Comparison of ENCODE assay signal across 29 cellular contexts in genomic region chr2:203853722-203854121, GRCh38. TPM values are rescaled to one million over a fixed set of nuclear protein-coding genes. Genes with fewer than 3 reads are reported as not detected.
DNase-seq lines count a peak whose midpoint lies in the region; ATAC-seq and TF ChIP-seq lines count a peak whose summit lies in the region.
"Had no signal": no experiment of that assay in that cellular context is flagged by ENCODE, and none has a peak within 500 bp of the region (broad histone marks: within the 10 kb centered on the region; RNA-seq: fewer than 3 reads in every experiment).

No MANE protein-coding gene starts in this region.

- TF ChIP-seq CTCF in GM23338 (conservative IDR thresholded peaks at IDR 0.05; ENCODE audit: low read depth in 2 of 2), result no peak

- H4K20me1 ChIP-seq in GM23338 (replicated peaks; ENCODE audit: insufficient read depth), result no peaks in the 10 kb centered on the region; the same call in 1 of the 2 replicates

- H2AFZ ChIP-seq in GM23338, result peak overlapping the region; percentile 77

- 0 out of 2 replicates have a peak, but pooled peaks cover 6% of the 10 kb centered on the region for H3K9me2 ChIP-seq in GM23338 (ENCODE audit: insufficient read depth)

- H3K27ac ChIP-seq in GM23338 (ENCODE audit: low read depth), result no peak overlapping the region
- H3K27ac ChIP-seq: gastroesophageal sphincter, pancreas, Peyer's patch, right atrium auricular region had no signal

- H3K36me3 ChIP-seq in GM23338 (ENCODE audit: insufficient read depth), result no peaks in the 10 kb centered on the region
- H3K36me3 ChIP-seq: gastroesophageal sphincter, pancreas, Peyer's patch, right atrium auricular region had no signal

- no peaks in the 10 kb centered on the region for H3K27me3 Mint-ChIP-seq in activated naive CD4-positive, alpha-beta T cell treated with anti-CD3 and anti-CD28 coated beads for 36 hours (ENCODE audit: low read depth)
- H3K27me3 Mint-ChIP-seq in GM23338 (ENCODE audit: insufficient read depth, low read depth, poor library complexity), result no peaks in the 10 kb centered on the region
- H3K27me3 Mint-ChIP-seq in activated T-helper 1 cell treated with anti-CD3 and anti-CD28 coated beads, Interleukin-12 subunit alpha, Interleukin-12 subunit beta, Interleukin-2, Interleukin-4 antibody, amounts not matched to agents 30 ng/mL and 10 ng/mL and 1 ng/mL, durations not matched to agents 14 hours and 24 hours and 36 hours (ENCODE audit: insufficient read depth), result no peaks in the 10 kb centered on the region

- no peaks in the 10 kb centered on the region for H3K4me1 ChIP-seq in GM23338 (ENCODE audit: insufficient read depth)
- H3K4me1 ChIP-seq: gastroesophageal sphincter, pancreas, Peyer's patch, right atrium auricular region had no signal

- DNase-seq in activated naive CD4-positive, alpha-beta T cell treated with anti-CD3 and anti-CD28 coated beads for 36 hours, result no peak
- no peak for DNase-seq in activated naive CD4-positive, alpha-beta T cell treated with Interleukin-2 at 50 U/mL for 16 hours
- DNase-seq in GM23338 (ENCODE audit: low spot score) (no peak), UCSD-AML1 (lab: John Stamatoyannopoulos, UW; ENCODE audit: unreplicated experiment) (no peak)
- no peak for DNase-seq in activated T-helper 1 cell treated with anti-CD3 and anti-CD28 coated beads, Interleukin-12 subunit alpha, Interleukin-12 subunit beta, Interleukin-2, Interleukin-4 antibody, amounts not matched to agents 30 ng/mL and 10 ng/mL and 1 ng/mL, durations not matched to agents 14 hours and 24 hours and 36 hours (ENCODE audit: low spot score)
- no peak for DNase-seq in stimulated activated effector memory CD8-positive, alpha-beta T cell treated with anti-CD3 and anti-CD28 coated beads, Interleukin-12 subunit alpha, Interleukin-12 subunit beta, amount 100 ng/mL, for 72 hours (ENCODE audit: low spot score in 2 of 2)
- DNase-seq: C1 segment of cervical spinal cord; central memory CD4-positive, alpha-beta T cell; dermis blood vessel endothelial cell; hippocampal formation; left cardiac atrium; mammary epithelial cell; NCI-H2029; NCI-H2227 treated with DMSO at 0.1 percent for 48 hours; NCI-H69; pancreas; Peyer's patch; SIG-M5; stimulated activated CD4-positive, alpha-beta T cell treated with anti-CD3 and anti-CD28 coated beads, Interleukin-2, amount 100 ng/mL, for 24 hours; substantia nigra; SW 1271 had no signal

- H3K27me3 ChIP-seq in GM23338 (ENCODE audit: insufficient read depth), result no peaks in the 10 kb centered on the region
- H3K27me3 ChIP-seq: gastroesophageal sphincter, pancreas, Peyer's patch, right atrium auricular region had no signal

- H3K4me3 Mint-ChIP-seq in activated naive CD4-positive, alpha-beta T cell treated with anti-CD3 and anti-CD28 coated beads for 36 hours, result peak overlapping the region; percentile 41
- no peak overlapping the region for H3K4me3 Mint-ChIP-seq in GM23338
- peak overlapping the region; percentile 67 for H3K4me3 Mint-ChIP-seq in activated T-helper 1 cell treated with anti-CD3 and anti-CD28 coated beads, Interleukin-12 subunit alpha, Interleukin-12 subunit beta, Interleukin-2, Interleukin-4 antibody, amounts not matched to agents 30 ng/mL and 10 ng/mL and 1 ng/mL, durations not matched to agents 14 hours and 24 hours and 36 hours
- peak overlapping the region; percentile 65 for H3K4me3 Mint-ChIP-seq in stimulated activated effector memory CD8-positive, alpha-beta T cell treated with anti-CD3 and anti-CD28 coated beads, Interleukin-12 subunit alpha, Interleukin-12 subunit beta, amount 100 ng/mL, for 72 hours
- H3K4me3 Mint-ChIP-seq: neural crest cell, type B pancreatic cell had no signal

- CTCF ChIA-PET in activated naive CD4-positive, alpha-beta T cell treated with anti-CD3 and anti-CD28 coated beads for 36 hours (lab: Charles Lee), result interaction anchor here (0.6 to 2.1 kb wide), 5 partner anchors 18 to 457 kb away, joined by 3 to 6 read pairs (median 3); no protein-coding TSS in a partner anchor

- H3F3A ChIP-seq in GM23338 (replicated peaks; ENCODE audit: low read depth), result no peaks in the 10 kb centered on the region

- H3K79me2 ChIP-seq in GM23338 (replicated peaks; ENCODE audit: insufficient read depth), result no peaks in the 10 kb centered on the region

- ATAC-seq in GM23338 (no peak), HG03097 (IDR thresholded peaks at IDR 0.05; ENCODE audit: low FRiP score, unreplicated experiment) (no peak)
- ATAC-seq in stimulated activated effector memory CD8-positive, alpha-beta T cell treated with anti-CD3 and anti-CD28 coated beads, Interleukin-12 subunit alpha, Interleukin-12 subunit beta, amount 100 ng/mL, for 72 hours, result no peak
- ATAC-seq: gastroesophageal sphincter, HCT116, left cardiac atrium, pancreas had no signal

- peak overlapping the region; percentile 76 for H3K27ac Mint-ChIP-seq in activated naive CD4-positive, alpha-beta T cell treated with anti-CD3 and anti-CD28 coated beads for 36 hours
- H3K27ac Mint-ChIP-seq in GM23338, result no peak overlapping the region
- peak overlapping the region; percentile 65 for H3K27ac Mint-ChIP-seq in activated T-helper 1 cell treated with anti-CD3 and anti-CD28 coated beads, Interleukin-12 subunit alpha, Interleukin-12 subunit beta, Interleukin-2, Interleukin-4 antibody, amounts not matched to agents 30 ng/mL and 10 ng/mL and 1 ng/mL, durations not matched to agents 14 hours and 24 hours and 36 hours
- peak overlapping the region; percentile 91 for H3K27ac Mint-ChIP-seq in stimulated activated effector memory CD8-positive, alpha-beta T cell treated with anti-CD3 and anti-CD28 coated beads, Interleukin-12 subunit alpha, Interleukin-12 subunit beta, amount 100 ng/mL, for 72 hours
- H3K27ac Mint-ChIP-seq: type B pancreatic cell had no signal

- no peaks in the 10 kb centered on the region for H3K9me3 Mint-ChIP-seq in activated naive CD4-positive, alpha-beta T cell treated with anti-CD3 and anti-CD28 coated beads for 36 hours
- no peaks in the 10 kb centered on the region for H3K9me3 Mint-ChIP-seq in GM23338
- peaks cover 10% of the 10 kb centered on the region for H3K9me3 Mint-ChIP-seq in activated T-helper 1 cell treated with anti-CD3 and anti-CD28 coated beads, Interleukin-12 subunit alpha, Interleukin-12 subunit beta, Interleukin-2, Interleukin-4 antibody, amounts not matched to agents 30 ng/mL and 10 ng/mL and 1 ng/mL, durations not matched to agents 14 hours and 24 hours and 36 hours
- peaks cover 4% of the 10 kb centered on the region for H3K9me3 Mint-ChIP-seq in stimulated activated effector memory CD8-positive, alpha-beta T cell treated with anti-CD3 and anti-CD28 coated beads, Interleukin-12 subunit alpha, Interleukin-12 subunit beta, amount 100 ng/mL, for 72 hours
- H3K9me3 Mint-ChIP-seq: neural crest cell had no signal

- H3K4me3 ChIP-seq in GM23338, result no peak overlapping the region
- H3K4me3 ChIP-seq: gastroesophageal sphincter, pancreas, Peyer's patch, right atrium auricular region had no signal

- H3K36me3 Mint-ChIP-seq in activated naive CD4-positive, alpha-beta T cell treated with anti-CD3 and anti-CD28 coated beads for 36 hours (ENCODE audit: low read depth), result no peaks in the 10 kb centered on the region
- H3K36me3 Mint-ChIP-seq in GM23338 (ENCODE audit: low read depth), result no peaks in the 10 kb centered on the region
- H3K36me3 Mint-ChIP-seq in activated T-helper 1 cell treated with anti-CD3 and anti-CD28 coated beads, Interleukin-12 subunit alpha, Interleukin-12 subunit beta, Interleukin-2, Interleukin-4 antibody, amounts not matched to agents 30 ng/mL and 10 ng/mL and 1 ng/mL, durations not matched to agents 14 hours and 24 hours and 36 hours (ENCODE audit: low read depth), result peaks cover 7% of the 10 kb centered on the region
- H3K36me3 Mint-ChIP-seq in stimulated activated effector memory CD8-positive, alpha-beta T cell treated with anti-CD3 and anti-CD28 coated beads, Interleukin-12 subunit alpha, Interleukin-12 subunit beta, amount 100 ng/mL, for 72 hours, result peaks cover 8% of the 10 kb centered on the region
- H3K36me3 Mint-ChIP-seq: type B pancreatic cell had no signal

- intact Hi-C loops in activated naive CD4-positive, alpha-beta T cell treated with anti-CD3 and anti-CD28 coated beads for 36 hours (cut with micrococcal nuclease), result loop anchor here (1.0 to 10.0 kb wide), 6 partner anchors 18 to 839 kb away; partner anchors contain the start of gene NBEAL1
- intact Hi-C loops in activated T-helper 1 cell treated with anti-CD3 and anti-CD28 coated beads, Interleukin-12 subunit alpha, Interleukin-12 subunit beta, Interleukin-2, Interleukin-4 antibody, amounts not matched to agents 30 ng/mL and 10 ng/mL and 1 ng/mL, durations not matched to agents 14 hours and 24 hours and 36 hours (cut with micrococcal nuclease), result loop anchor here (1.0 to 5.0 kb wide), 7 partner anchors 14 to 164 kb away; partner anchors contain the start of gene CTLA4

- H3K4me2 ChIP-seq in GM23338, result no peak overlapping the region

- peaks cover 69% of the 10 kb centered on the region for H3K4me1 Mint-ChIP-seq in activated naive CD4-positive, alpha-beta T cell treated with anti-CD3 and anti-CD28 coated beads for 36 hours (ENCODE audit: low read depth)
- H3K4me1 Mint-ChIP-seq in GM23338, result no peaks in the 10 kb centered on the region
- H3K4me1 Mint-ChIP-seq in activated T-helper 1 cell treated with anti-CD3 and anti-CD28 coated beads, Interleukin-12 subunit alpha, Interleukin-12 subunit beta, Interleukin-2, Interleukin-4 antibody, amounts not matched to agents 30 ng/mL and 10 ng/mL and 1 ng/mL, durations not matched to agents 14 hours and 24 hours and 36 hours (ENCODE audit: low read depth), result peaks cover 56% of the 10 kb centered on the region
- H3K4me1 Mint-ChIP-seq in stimulated activated effector memory CD8-positive, alpha-beta T cell treated with anti-CD3 and anti-CD28 coated beads, Interleukin-12 subunit alpha, Interleukin-12 subunit beta, amount 100 ng/mL, for 72 hours, result peaks cover 70% of the 10 kb centered on the region
- H3K4me1 Mint-ChIP-seq: neural crest cell had no signal

TF ChIP-seq in GM23338, 12 proteins besides CTCF, POLR2A, EP300 and RAD21 (continues in another document):
- TF ChIP-seq EZH2 (IDR thresholded peaks at IDR 0.05; ENCODE audit: low read depth, unreplicated experiment), result no peak
- TF ChIP-seq CREB1 (CRISPR knock-in tag; IDR thresholded peaks at IDR 0.05; ENCODE audit: low read depth), result no peak

RNA-seq across cellular contexts. Expression of gene CTLA4, which starts 13.8 kb away (rescaled TPM):
- 10 to 100 TPM; 65.2 to 69.7 TPM for total RNA-seq in activated naive CD4-positive, alpha-beta T cell treated with anti-CD3 and anti-CD28 coated beads for 36 hours
- total RNA-seq in GM23338 (2014; rRNA removed; shearing (Covaris generic)), result not detected in 2 replicates
- not detected in 2 replicates for polyA plus RNA-seq in GM23338 (2016; fragmentation: Nextera tagmentation; extraction: Ambion mirVana)
- 118 and 124 TPM in 2 replicates for total RNA-seq in activated T-helper 1 cell treated with anti-CD3 and anti-CD28 coated beads, Interleukin-12 subunit alpha, Interleukin-12 subunit beta, Interleukin-2, Interleukin-4 antibody, amounts not matched to agents 30 ng/mL and 10 ng/mL and 1 ng/mL, durations not matched to agents 14 hours and 24 hours and 36 hours
- total RNA-seq: fibroblast of lung, M059J, mammary epithelial cell had no signal
- polyA plus RNA-seq: fibroblast of lung, mammary epithelial cell, pancreas had no signal

Comparison
In these comparisons a context has a peak if more than half of its experiments do, and no peak if none do; other contexts are left out.
1. RNA of gene CTLA4, which starts 13.8 kb away (total RNA-seq): 118 to 124 TPM in activated T-helper 1 cell treated with anti-CD3 and anti-CD28 coated beads, Interleukin-12 subunit alpha, Interleukin-12 subunit beta, Interleukin-2, Interleukin-4 antibody, amounts not matched to agents 30 ng/mL and 10 ng/mL and 1 ng/mL, durations not matched to agents 14 hours and 24 hours and 36 hours and 65.2 to 69.7 TPM in activated naive CD4-positive, alpha-beta T cell treated with anti-CD3 and anti-CD28 coated beads for 36 hours; not detected in GM23338; every median in the first group is over 10 times any median in the second.